In genomic region chr14:90256354-90257131, GRCh38 we compare ENCODE assay signal across 1 cellular context.
A peak's percentile ranks its signal among the peaks of the same experiment; 100 is the strongest.
TF ChIP-seq lines count a peak whose summit lies in the region.

PSMC1 (plus strand) TSS chr14:90256553; CDS start chr14:90256598, 45 bp downstream.

TF ChIP-seq in HepG2, 621 proteins besides CTCF, POLR2A, EP300 and RAD21 (continued from another document and continues in another):
- peak; percentile 83; the same call in 1 of the 2 replicates for TF ChIP-seq ZNF280B (CRISPR knock-in tag; IDR thresholded peaks at IDR 0.05; ENCODE audit: borderline replicate concordance)
- peak; percentile 85 for TF ChIP-seq POLR2AphosphoS5 (IDR thresholded peaks at IDR 0.05; ENCODE audit: low read depth, low read length)
- no peak for TF ChIP-seq ZNF382 (CRISPR knock-in tag; IDR thresholded peaks at IDR 0.05; ENCODE audit: borderline replicate concordance)
- TF ChIP-seq SAP130 (CRISPR knock-in tag; IDR thresholded peaks at IDR 0.05; ENCODE audit: low read depth): peak; percentile 96
- TF ChIP-seq ZBED4 (CRISPR knock-in tag; IDR thresholded peaks at IDR 0.05; ENCODE audit: borderline replicate concordance): 0 out of 2 replicates have a peak, but pooled peaks have one; percentile 19
- TF ChIP-seq, protein P1, sequence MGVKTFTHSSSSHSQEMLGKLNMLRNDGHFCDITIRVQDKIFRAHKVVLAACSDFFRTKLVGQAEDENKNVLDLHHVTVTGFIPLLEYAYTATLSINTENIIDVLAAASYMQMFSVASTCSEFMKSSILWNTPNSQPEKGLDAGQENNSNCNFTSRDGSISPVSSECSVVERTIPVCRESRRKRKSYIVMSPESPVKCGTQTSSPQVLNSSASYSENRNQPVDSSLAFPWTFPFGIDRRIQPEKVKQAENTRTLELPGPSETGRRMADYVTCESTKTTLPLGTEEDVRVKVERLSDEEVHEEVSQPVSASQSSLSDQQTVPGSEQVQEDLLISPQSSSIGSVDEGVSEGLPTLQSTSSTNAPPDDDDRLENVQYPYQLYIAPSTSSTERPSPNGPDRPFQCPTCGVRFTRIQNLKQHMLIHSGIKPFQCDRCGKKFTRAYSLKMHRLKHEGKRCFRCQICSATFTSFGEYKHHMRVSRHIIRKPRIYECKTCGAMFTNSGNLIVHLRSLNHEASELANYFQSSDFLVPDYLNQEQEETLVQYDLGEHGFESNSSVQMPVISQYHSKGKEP (CRISPR knock-in tag; IDR thresholded peaks at IDR 0.05): no peak
- peak; percentile 52; the same call in 1 of the 2 replicates for TF ChIP-seq DR1 (CRISPR knock-in tag; IDR thresholded peaks at IDR 0.05)
- TF ChIP-seq, protein P2, sequence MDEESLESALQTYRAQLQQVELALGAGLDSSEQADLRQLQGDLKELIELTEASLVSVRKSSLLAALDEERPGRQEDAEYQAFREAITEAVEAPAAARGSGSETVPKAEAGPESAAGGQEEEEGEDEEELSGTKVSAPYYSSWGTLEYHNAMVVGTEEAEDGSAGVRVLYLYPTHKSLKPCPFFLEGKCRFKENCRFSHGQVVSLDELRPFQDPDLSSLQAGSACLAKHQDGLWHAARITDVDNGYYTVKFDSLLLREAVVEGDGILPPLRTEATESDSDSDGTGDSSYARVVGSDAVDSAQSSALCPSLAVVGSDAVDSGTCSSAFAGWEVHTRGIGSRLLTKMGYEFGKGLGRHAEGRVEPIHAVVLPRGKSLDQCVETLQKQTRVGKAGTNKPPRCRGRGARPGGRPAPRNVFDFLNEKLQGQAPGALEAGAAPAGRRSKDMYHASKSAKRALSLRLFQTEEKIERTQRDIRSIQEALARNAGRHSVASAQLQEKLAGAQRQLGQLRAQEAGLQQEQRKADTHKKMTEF (CRISPR knock-in tag; IDR thresholded peaks at IDR 0.05): peak; percentile 85
- 0 out of 2 replicates have a peak, but pooled peaks have one; percentile 10 for TF ChIP-seq CEBPG (CRISPR knock-in tag; IDR thresholded peaks at IDR 0.05)
- 0 out of 2 replicates have a peak, but pooled peaks have one; percentile 59 for TF ChIP-seq EED (CRISPR knock-in tag; IDR thresholded peaks at IDR 0.05)
- no peak for TF ChIP-seq ZNF678 (CRISPR knock-in tag; IDR thresholded peaks at IDR 0.05)
- TF ChIP-seq, protein P3, sequence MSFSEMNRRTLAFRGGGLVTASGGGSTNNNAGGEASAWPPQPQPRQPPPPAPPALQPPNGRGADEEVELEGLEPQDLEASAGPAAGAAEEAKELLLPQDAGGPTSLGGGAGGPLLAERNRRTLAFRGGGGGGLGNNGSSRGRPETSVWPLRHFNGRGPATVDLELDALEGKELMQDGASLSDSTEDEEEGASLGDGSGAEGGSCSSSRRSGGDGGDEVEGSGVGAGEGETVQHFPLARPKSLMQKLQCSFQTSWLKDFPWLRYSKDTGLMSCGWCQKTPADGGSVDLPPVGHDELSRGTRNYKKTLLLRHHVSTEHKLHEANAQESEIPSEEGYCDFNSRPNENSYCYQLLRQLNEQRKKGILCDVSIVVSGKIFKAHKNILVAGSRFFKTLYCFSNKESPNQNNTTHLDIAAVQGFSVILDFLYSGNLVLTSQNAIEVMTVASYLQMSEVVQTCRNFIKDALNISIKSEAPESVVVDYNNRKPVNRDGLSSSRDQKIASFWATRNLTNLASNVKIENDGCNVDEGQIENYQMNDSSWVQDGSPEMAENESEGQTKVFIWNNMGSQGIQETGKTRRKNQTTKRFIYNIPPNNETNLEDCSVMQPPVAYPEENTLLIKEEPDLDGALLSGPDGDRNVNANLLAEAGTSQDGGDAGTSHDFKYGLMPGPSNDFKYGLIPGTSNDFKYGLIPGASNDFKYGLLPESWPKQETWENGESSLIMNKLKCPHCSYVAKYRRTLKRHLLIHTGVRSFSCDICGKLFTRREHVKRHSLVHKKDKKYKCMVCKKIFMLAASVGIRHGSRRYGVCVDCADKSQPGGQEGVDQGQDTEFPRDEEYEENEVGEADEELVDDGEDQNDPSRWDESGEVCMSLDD (CRISPR knock-in tag; IDR thresholded peaks at IDR 0.05; ENCODE audit: borderline replicate concordance): no peak
- TF ChIP-seq HNF1B (CRISPR knock-in tag; IDR thresholded peaks at IDR 0.05): peak; percentile 45; the same call in 1 of the 2 replicates
- no peak for TF ChIP-seq FOXA1 (IDR thresholded peaks at IDR 0.05)
- 0 out of 2 replicates have a peak, but pooled peaks have one; percentile 12 for TF ChIP-seq FOXA1 (CRISPR knock-in tag; IDR thresholded peaks at IDR 0.05)
- no peak for TF ChIP-seq ZNF746 (CRISPR knock-in tag; IDR thresholded peaks at IDR 0.05)
- no peak for TF ChIP-seq RAD51 (IDR thresholded peaks at IDR 0.05; ENCODE audit: borderline replicate concordance)
- TF ChIP-seq ZNF709 (CRISPR knock-in tag; IDR thresholded peaks at IDR 0.05): 0 out of 2 replicates have a peak, but pooled peaks have one; percentile 23
- TF ChIP-seq ZMYM3 (CRISPR knock-in tag; IDR thresholded peaks at IDR 0.05): no peak
- no peak for TF ChIP-seq ZNF768 (CRISPR knock-in tag; IDR thresholded peaks at IDR 0.05)
- TF ChIP-seq ZNF841 (CRISPR knock-in tag; IDR thresholded peaks at IDR 0.05; ENCODE audit: borderline replicate concordance): no peak
- TF ChIP-seq CEBPB (IDR thresholded peaks at IDR 0.05; ENCODE audit: borderline replicate concordance, low read depth, low read length): no peak
- TF ChIP-seq, protein P4, sequence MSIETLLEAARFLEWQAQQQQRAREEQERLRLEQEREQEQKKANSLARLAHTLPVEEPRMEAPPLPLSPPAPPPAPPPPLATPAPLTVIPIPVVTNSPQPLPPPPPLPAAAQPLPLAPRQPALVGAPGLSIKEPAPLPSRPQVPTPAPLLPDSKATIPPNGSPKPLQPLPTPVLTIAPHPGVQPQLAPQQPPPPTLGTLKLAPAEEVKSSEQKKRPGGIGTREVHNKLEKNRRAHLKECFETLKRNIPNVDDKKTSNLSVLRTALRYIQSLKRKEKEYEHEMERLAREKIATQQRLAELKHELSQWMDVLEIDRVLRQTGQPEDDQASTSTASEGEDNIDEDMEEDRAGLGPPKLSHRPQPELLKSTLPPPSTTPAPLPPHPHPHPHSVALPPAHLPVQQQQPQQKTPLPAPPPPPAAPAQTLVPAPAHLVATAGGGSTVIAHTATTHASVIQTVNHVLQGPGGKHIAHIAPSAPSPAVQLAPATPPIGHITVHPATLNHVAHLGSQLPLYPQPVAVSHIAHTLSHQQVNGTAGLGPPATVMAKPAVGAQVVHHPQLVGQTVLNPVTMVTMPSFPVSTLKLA (IDR thresholded peaks at IDR 0.05): no peak
- no peak for TF ChIP-seq NFE2 (CRISPR knock-in tag; IDR thresholded peaks at IDR 0.05)
- no peak for TF ChIP-seq ZNF672 (CRISPR knock-in tag; IDR thresholded peaks at IDR 0.05)
- TF ChIP-seq PRPF4 (IDR thresholded peaks at IDR 0.05; ENCODE audit: low read depth, low read length, poor library complexity, severe bottlenecking): no peak
- TF ChIP-seq KDM2A (CRISPR knock-in tag; IDR thresholded peaks at IDR 0.05; ENCODE audit: borderline replicate concordance, low read depth): peak; percentile 94; the same call in 1 of the 2 replicates
- no peak for TF ChIP-seq ZNF773 (CRISPR knock-in tag; IDR thresholded peaks at IDR 0.05; ENCODE audit: borderline replicate concordance)
- TF ChIP-seq MTF1 (CRISPR knock-in tag; IDR thresholded peaks at IDR 0.05): no peak
- TF ChIP-seq ZNF607 (CRISPR knock-in tag; IDR thresholded peaks at IDR 0.05; ENCODE audit: borderline replicate concordance): no peak; the same call in 1 of the 2 replicates
- no peak for TF ChIP-seq PLRG1 (conservative IDR thresholded peaks at IDR 0.05)
- TF ChIP-seq CC2D1A (CRISPR knock-in tag; IDR thresholded peaks at IDR 0.05): 0 out of 2 replicates have a peak, but pooled peaks have one; percentile 38
- TF ChIP-seq, protein P5, sequence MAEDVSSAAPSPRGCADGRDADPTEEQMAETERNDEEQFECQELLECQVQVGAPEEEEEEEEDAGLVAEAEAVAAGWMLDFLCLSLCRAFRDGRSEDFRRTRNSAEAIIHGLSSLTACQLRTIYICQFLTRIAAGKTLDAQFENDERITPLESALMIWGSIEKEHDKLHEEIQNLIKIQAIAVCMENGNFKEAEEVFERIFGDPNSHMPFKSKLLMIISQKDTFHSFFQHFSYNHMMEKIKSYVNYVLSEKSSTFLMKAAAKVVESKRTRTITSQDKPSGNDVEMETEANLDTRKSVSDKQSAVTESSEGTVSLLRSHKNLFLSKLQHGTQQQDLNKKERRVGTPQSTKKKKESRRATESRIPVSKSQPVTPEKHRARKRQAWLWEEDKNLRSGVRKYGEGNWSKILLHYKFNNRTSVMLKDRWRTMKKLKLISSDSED (CRISPR knock-in tag; IDR thresholded peaks at IDR 0.05): no peak
- TF ChIP-seq, protein P6, sequence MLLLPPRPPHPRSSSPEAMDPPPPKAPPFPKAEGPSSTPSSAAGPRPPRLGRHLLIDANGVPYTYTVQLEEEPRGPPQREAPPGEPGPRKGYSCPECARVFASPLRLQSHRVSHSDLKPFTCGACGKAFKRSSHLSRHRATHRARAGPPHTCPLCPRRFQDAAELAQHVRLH (CRISPR knock-in tag; IDR thresholded peaks at IDR 0.05; ENCODE audit: borderline replicate concordance, low read depth): peak; percentile 78; the same call in 1 of the 2 replicates
- peak; percentile 54; the same call in 1 of the 2 replicates for TF ChIP-seq ZNF205 (CRISPR knock-in tag; IDR thresholded peaks at IDR 0.05)
- no peak for TF ChIP-seq MZF1 (CRISPR knock-in tag; IDR thresholded peaks at IDR 0.05; ENCODE audit: borderline replicate concordance)
- peak; percentile 79; the same call in 1 of the 2 replicates for TF ChIP-seq NRL (CRISPR knock-in tag; IDR thresholded peaks at IDR 0.05; ENCODE audit: borderline replicate concordance)
- TF ChIP-seq, protein P7, sequence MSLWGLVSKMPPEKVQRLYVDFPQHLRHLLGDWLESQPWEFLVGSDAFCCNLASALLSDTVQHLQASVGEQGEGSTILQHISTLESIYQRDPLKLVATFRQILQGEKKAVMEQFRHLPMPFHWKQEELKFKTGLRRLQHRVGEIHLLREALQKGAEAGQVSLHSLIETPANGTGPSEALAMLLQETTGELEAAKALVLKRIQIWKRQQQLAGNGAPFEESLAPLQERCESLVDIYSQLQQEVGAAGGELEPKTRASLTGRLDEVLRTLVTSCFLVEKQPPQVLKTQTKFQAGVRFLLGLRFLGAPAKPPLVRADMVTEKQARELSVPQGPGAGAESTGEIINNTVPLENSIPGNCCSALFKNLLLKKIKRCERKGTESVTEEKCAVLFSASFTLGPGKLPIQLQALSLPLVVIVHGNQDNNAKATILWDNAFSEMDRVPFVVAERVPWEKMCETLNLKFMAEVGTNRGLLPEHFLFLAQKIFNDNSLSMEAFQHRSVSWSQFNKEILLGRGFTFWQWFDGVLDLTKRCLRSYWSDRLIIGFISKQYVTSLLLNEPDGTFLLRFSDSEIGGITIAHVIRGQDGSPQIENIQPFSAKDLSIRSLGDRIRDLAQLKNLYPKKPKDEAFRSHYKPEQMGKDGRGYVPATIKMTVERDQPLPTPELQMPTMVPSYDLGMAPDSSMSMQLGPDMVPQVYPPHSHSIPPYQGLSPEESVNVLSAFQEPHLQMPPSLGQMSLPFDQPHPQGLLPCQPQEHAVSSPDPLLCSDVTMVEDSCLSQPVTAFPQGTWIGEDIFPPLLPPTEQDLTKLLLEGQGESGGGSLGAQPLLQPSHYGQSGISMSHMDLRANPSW (CRISPR knock-in tag; IDR thresholded peaks at IDR 0.05; ENCODE audit: borderline replicate concordance): no peak
- TF ChIP-seq PHF5A (CRISPR knock-in tag; IDR thresholded peaks at IDR 0.05; ENCODE audit: low read depth, unreplicated experiment): no peak
- TF ChIP-seq ZNF12 (CRISPR knock-in tag; IDR thresholded peaks at IDR 0.05): no peak
- no peak for TF ChIP-seq ZNF432 (CRISPR knock-in tag; IDR thresholded peaks at IDR 0.05; ENCODE audit: borderline replicate concordance)
